Comparison of ENCODE assay signal across 22 cellular contexts in the genomic region with DNA sequence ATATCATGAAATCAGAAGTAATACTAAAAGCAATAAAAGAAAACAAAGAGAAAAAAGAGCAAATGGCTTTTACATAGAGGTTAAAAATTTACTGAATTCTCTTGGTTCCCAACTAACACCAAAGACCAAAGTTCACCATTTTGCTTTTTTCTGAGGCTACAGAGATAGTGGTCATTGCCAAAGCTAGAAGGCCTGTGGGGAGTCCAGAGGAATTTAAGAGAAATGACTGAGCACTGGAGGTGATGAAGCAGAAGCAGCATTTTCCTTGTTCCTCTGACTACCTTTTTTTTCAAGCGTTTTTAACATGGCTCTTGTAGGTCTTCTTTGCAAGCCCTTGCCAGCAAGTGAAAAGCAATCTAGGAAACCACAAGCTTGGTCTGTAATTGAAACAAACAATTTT.
"Had no signal": no experiment of that assay in that cellular context is flagged by ENCODE, and none has a peak within 500 bp of the region (broad histone marks: within the 10 kb centered on the region; RNA-seq: fewer than 3 reads in every experiment).

No MANE protein-coding gene starts in this region.

- H2AFZ ChIP-seq: parathyroid adenoma had no signal

- H3K27ac Mint-ChIP-seq: naive thymus-derived CD8-positive, alpha-beta T cell; stimulated activated memory B cell treated with anti-CD40 and anti-IgM and Interleukin-4, amounts not matched to agents 10 μg/mL and 1 μg/mL and 100 μg/mL, for 72 hours; type B pancreatic cell had no signal

- H3K36me3 ChIP-seq: left ventricle myocardium inferior, lower lobe of right lung, neutrophil, prostate gland, spleen, tibial artery had no signal

- H3K4me1 ChIP-seq: lower lobe of right lung, parathyroid adenoma, prostate gland, spleen, testis had no signal

- H3K27me3 Mint-ChIP-seq: type B pancreatic cell had no signal

- H3K9me3 Mint-ChIP-seq: neural crest cell; stimulated activated memory B cell treated with anti-CD40 and anti-IgM and Interleukin-4, amounts not matched to agents 10 μg/mL and 1 μg/mL and 100 μg/mL, for 72 hours had no signal

- FAIRE-seq: frontal cortex, urothelium cell line had no signal

- H3K79me2 ChIP-seq: parathyroid adenoma had no signal

- DNase-seq: cerebellar nuclear complex; cortex of kidney; left cardiac atrium; left ventricle myocardium inferior; lower lobe of right lung; naive thymus-derived CD8-positive, alpha-beta T cell; right cardiac atrium; spleen; stimulated activated CD4-positive, alpha-beta T cell treated with anti-CD3 and anti-CD28 coated beads, Interleukin-4, amount 100 ng/mL, for 4 hours; stimulated activated naive CD8-positive, alpha-beta T cell treated with anti-CD3 and anti-CD28 coated beads, Interleukin-15, Interleukin-2, amounts not matched to agents 100 U/mL and 50 U/mL, for 24 hours; substantia nigra; testis; tibial artery had no signal

- H3K27me3 ChIP-seq: neutrophil, spleen, testis, tibial artery had no signal

- H3K9ac ChIP-seq: parathyroid adenoma had no signal

- H3K27ac ChIP-seq: left ventricle myocardium inferior, lower lobe of right lung, neutrophil, parathyroid adenoma, prostate gland, skin epidermis, spleen, testis, tibial artery had no signal

- H3K4me3 Mint-ChIP-seq: naive thymus-derived CD8-positive, alpha-beta T cell; neural crest cell; stimulated activated memory B cell treated with anti-CD40 and anti-IgM and Interleukin-4, amounts not matched to agents 10 μg/mL and 1 μg/mL and 100 μg/mL, for 72 hours; type B pancreatic cell had no signal

- H3K9me3 ChIP-seq: left ventricle myocardium inferior, lower lobe of right lung, neutrophil, prostate gland, spleen, testis, tibial artery had no signal

- H3K4me1 Mint-ChIP-seq: stimulated activated memory B cell treated with anti-CD40 and anti-IgM and Interleukin-4, amounts not matched to agents 10 μg/mL and 1 μg/mL and 100 μg/mL, for 72 hours had no signal

- ATAC-seq: left cardiac atrium; lower lobe of right lung; naive thymus-derived CD8-positive, alpha-beta T cell; right cardiac atrium; stimulated activated memory B cell treated with anti-CD40 and anti-IgM and Interleukin-4, amounts not matched to agents 10 μg/mL and 1 μg/mL and 100 μg/mL, for 72 hours; stimulated activated naive CD8-positive, alpha-beta T cell treated with anti-CD3 and anti-CD28 coated beads, Interleukin-15, Interleukin-2, amounts not matched to agents 100 U/mL and 50 U/mL, for 24 hours had no signal

- H3K36me3 Mint-ChIP-seq: naive thymus-derived CD8-positive, alpha-beta T cell; stimulated activated memory B cell treated with anti-CD40 and anti-IgM and Interleukin-4, amounts not matched to agents 10 μg/mL and 1 μg/mL and 100 μg/mL, for 72 hours; type B pancreatic cell had no signal

- H3K4me3 ChIP-seq: left ventricle myocardium inferior, lower lobe of right lung, prostate gland, skin epidermis, spleen, testis, tibial artery had no signal
